Comparison of ENCODE assay signal across 11 cellular contexts in the genomic region with DNA sequence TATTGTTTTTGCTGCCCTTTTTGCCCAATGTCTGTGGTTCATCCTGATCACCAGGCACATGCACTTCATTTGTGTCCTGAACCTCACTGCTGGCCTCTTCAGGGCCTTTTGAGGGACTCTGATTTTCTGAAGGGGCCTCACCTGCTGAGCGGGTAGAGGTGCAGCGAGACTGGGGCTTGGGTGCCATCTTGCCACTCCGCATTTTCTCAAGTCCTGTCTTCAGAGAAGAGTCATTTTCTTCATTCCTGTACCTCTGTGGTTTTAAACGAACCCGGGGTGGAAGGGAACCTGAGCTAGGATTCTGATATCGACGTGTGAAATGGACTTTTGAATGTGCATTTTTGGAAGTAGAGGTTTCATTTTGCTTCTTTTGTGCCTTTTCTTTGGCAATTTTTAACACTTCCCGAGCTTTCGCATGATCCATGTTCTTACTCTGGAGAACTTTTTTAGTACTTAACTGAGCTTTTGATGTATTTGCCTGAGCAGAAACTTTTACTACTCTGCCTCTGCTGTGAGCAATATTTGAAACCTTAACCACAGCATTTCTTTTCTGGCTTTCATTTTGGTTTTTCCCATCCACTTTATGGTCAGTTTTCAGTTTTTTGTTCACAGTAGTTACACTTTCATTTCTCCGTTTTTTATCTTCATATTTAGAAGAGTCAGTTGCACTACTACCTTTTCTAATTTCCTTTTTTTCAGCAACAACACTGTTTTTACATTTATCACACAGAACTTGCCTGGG. TPM values are rescaled to one million over a fixed set of nuclear protein-coding genes. Genes with fewer than 3 reads are reported as not detected.
DNase-seq lines count a peak whose midpoint lies in the region; ATAC-seq and TF ChIP-seq lines count a peak whose summit lies in the region.
"Had no signal": no experiment of that assay in that cellular context is flagged by ENCODE, and none has a peak within 500 bp of the region (broad histone marks: within the 10 kb centered on the region; RNA-seq: fewer than 3 reads in every experiment).

No MANE protein-coding gene starts in this region.

- H3K36me3 Mint-ChIP-seq in T-helper 2 cell treated with Interferon-gamma antibody and Interleukin-4, amounts not matched to agents 5 μg/mL and 100 μg/mL, for 36 hours (ENCODE audit: low read depth), result peaks cover 35% of the 10 kb centered on the region
- peaks cover 40% of the 10 kb centered on the region for H3K36me3 Mint-ChIP-seq in endodermal cell (ENCODE audit: low read depth)

- peaks cover 28% of the 10 kb centered on the region for H3K4me1 Mint-ChIP-seq in T-helper 2 cell treated with Interferon-gamma antibody and Interleukin-4, amounts not matched to agents 5 μg/mL and 100 μg/mL, for 36 hours (ENCODE audit: low read depth)
- peaks cover 5% of the 10 kb centered on the region for H3K4me1 Mint-ChIP-seq in endodermal cell

- peak overlapping the region; percentile 87 for H3K27ac Mint-ChIP-seq in T-helper 2 cell treated with Interferon-gamma antibody and Interleukin-4, amounts not matched to agents 5 μg/mL and 100 μg/mL, for 36 hours
- H3K27ac Mint-ChIP-seq in endodermal cell, result no peak overlapping the region
- H3K27ac Mint-ChIP-seq: activated CD4-positive, alpha-beta T cell treated with anti-CD3 and anti-CD28 coated beads, Interleukin-2, amount 10 ng/mL, durations not matched to agents 7 days and 5 days had no signal

- H3K27ac ChIP-seq in endodermal cell (ENCODE audit: low read depth, low read length) (peak overlapping the region; percentile 62), sigmoid colon (no peak overlapping the region)
- H3K27ac ChIP-seq: A549 had no signal

- H3K27me3 ChIP-seq in endodermal cell (ENCODE audit: control insufficient read depth, insufficient read depth, low read length, poor library complexity, severe bottlenecking), result no peaks in the 10 kb centered on the region
- H3K27me3 ChIP-seq in sigmoid colon, result no peaks in the 10 kb centered on the region

- no peak for TF ChIP-seq POLR2A in sigmoid colon (IDR thresholded peaks at IDR 0.05)

- H3K9me3 Mint-ChIP-seq in T-helper 2 cell treated with Interferon-gamma antibody and Interleukin-4, amounts not matched to agents 5 μg/mL and 100 μg/mL, for 36 hours, result no peaks in the 10 kb centered on the region
- H3K9me3 Mint-ChIP-seq in endodermal cell, result no peaks in the 10 kb centered on the region
- H3K9me3 Mint-ChIP-seq: activated CD4-positive, alpha-beta T cell treated with anti-CD3 and anti-CD28 coated beads, Interleukin-2, amount 10 ng/mL, durations not matched to agents 7 days and 5 days had no signal

- ATAC-seq in GM21381 (IDR thresholded peaks at IDR 0.05; ENCODE audit: unreplicated experiment), result peak; percentile 77
- peak; percentile 59 for ATAC-seq in HG03135 (IDR thresholded peaks at IDR 0.05; ENCODE audit: unreplicated experiment)
- ATAC-seq in SK-N-SH treated with all-trans-retinoic acid at 6 μM for 48 hours, result no peak
- ATAC-seq: A549 had no signal

- H3K9ac ChIP-seq in endodermal cell (ENCODE audit: extremely low read depth, low read length, poor library complexity, severe bottlenecking), result no peak overlapping the region

- H3K4me3 ChIP-seq in endodermal cell (ENCODE audit: low read length), result no peak overlapping the region
- no peak overlapping the region for H3K4me3 ChIP-seq in sigmoid colon
- H3K4me3 ChIP-seq: A549 had no signal

- no peaks in the 10 kb centered on the region for H3K27me3 Mint-ChIP-seq in T-helper 2 cell treated with Interferon-gamma antibody and Interleukin-4, amounts not matched to agents 5 μg/mL and 100 μg/mL, for 36 hours (ENCODE audit: low read depth)
- no peaks in the 10 kb centered on the region for H3K27me3 Mint-ChIP-seq in endodermal cell (ENCODE audit: insufficient read depth)
- H3K27me3 Mint-ChIP-seq: activated CD4-positive, alpha-beta T cell treated with anti-CD3 and anti-CD28 coated beads, Interleukin-2, amount 10 ng/mL, durations not matched to agents 7 days and 5 days had no signal

- TF ChIP-seq CTCF in endodermal cell (conservative IDR thresholded peaks at IDR 0.05), result no peak
- TF ChIP-seq CTCF in sigmoid colon (IDR thresholded peaks at IDR 0.05), result no peak

- H3K9me3 ChIP-seq in endodermal cell (ENCODE audit: control insufficient read depth, low read length), result no peaks in the 10 kb centered on the region
- H3K9me3 ChIP-seq in sigmoid colon, result no peaks in the 10 kb centered on the region
- H3K9me3 ChIP-seq: A549 had no signal

- TF ChIP-seq EP300 in sigmoid colon (IDR thresholded peaks at IDR 0.05), result no peak

- H3K4me3 Mint-ChIP-seq in T-helper 2 cell treated with Interferon-gamma antibody and Interleukin-4, amounts not matched to agents 5 μg/mL and 100 μg/mL, for 36 hours, result peak overlapping the region; percentile 76
- no peak overlapping the region for H3K4me3 Mint-ChIP-seq in endodermal cell

- H3K36me3 ChIP-seq in endodermal cell (ENCODE audit: control insufficient read depth, insufficient read depth, low read length) (peaks cover 57% of the 10 kb centered on the region), sigmoid colon (peaks cover 0 to 20% (median 16%) of the 10 kb centered on the region in 4 donors)

- no peaks in the 10 kb centered on the region for H3K4me1 ChIP-seq in endodermal cell (ENCODE audit: control insufficient read depth, insufficient read depth, low read length)
- H3K4me1 ChIP-seq in sigmoid colon, result peaks cover 0 to 9% (median 8%) of the 10 kb centered on the region in 4 donors
- H3K4me1 ChIP-seq: A549 had no signal

- 94 to 99% methylated on average over 10 of the region's 10 CpGs for WGBS in endodermal cell (ENCODE audit: insufficient coverage in 1 of 2, insufficient read length in 1 of 2), 2 experiments
- 86 to 95% methylated on average over 10 of the region's 10 CpGs for WGBS in sigmoid colon, 2 donors

- no peak for DNase-seq in T-helper 2 cell treated with Interferon-gamma antibody and Interleukin-4, amounts not matched to agents 5 μg/mL and 100 μg/mL, for 36 hours (ENCODE audit: low spot score)
- DNase-seq in T-helper 2 cell, result no peak
- no peak for DNase-seq in endodermal cell
- no peak for DNase-seq in NCI-H82 (lab: John Stamatoyannopoulos, UW)
- DNase-seq in sigmoid colon, result no peak
- DNase-seq: activated CD4-positive, alpha-beta T cell treated with anti-CD3 and anti-CD28 coated beads, Interleukin-2, amount 10 ng/mL, durations not matched to agents 7 days and 5 days; GF-D8 had no signal

- intact Hi-C loops in sigmoid colon (cut with DNase I), result no loop called here

TF ChIP-seq in SK-N-SH treated with all-trans-retinoic acid at 6 μM for 48 hours, 23 proteins besides CTCF, POLR2A, EP300 and RAD21 (continues in another document):
- TF ChIP-seq ISL1 (CRISPR knock-in tag; IDR thresholded peaks at IDR 0.05) (no peak), ZFP30 (CRISPR knock-in tag; IDR thresholded peaks at IDR 0.05) (no peak), ZNF565 (CRISPR knock-in tag; conservative IDR thresholded peaks at IDR 0.05; ENCODE audit: low read depth) (no peak), ZNF70 (CRISPR knock-in tag; IDR thresholded peaks at IDR 0.05) (no peak), BACH2 (CRISPR knock-in tag; IDR thresholded peaks at IDR 0.05; ENCODE audit: borderline replicate concordance) (no peak), PPARA (CRISPR knock-in tag; IDR thresholded peaks at IDR 0.05; ENCODE audit: borderline replicate concordance) (no peak), SNAI2 (CRISPR knock-in tag; IDR thresholded peaks at IDR 0.05) (no peak), RARB (CRISPR knock-in tag; IDR thresholded peaks at IDR 0.05) (no peak), ESRRG (CRISPR knock-in tag; IDR thresholded peaks at IDR 0.05) (no peak), ARNTL (CRISPR knock-in tag; IDR thresholded peaks at IDR 0.05; ENCODE audit: borderline replicate concordance, low read depth) (no peak)
- TF ChIP-seq, protein P1, sequence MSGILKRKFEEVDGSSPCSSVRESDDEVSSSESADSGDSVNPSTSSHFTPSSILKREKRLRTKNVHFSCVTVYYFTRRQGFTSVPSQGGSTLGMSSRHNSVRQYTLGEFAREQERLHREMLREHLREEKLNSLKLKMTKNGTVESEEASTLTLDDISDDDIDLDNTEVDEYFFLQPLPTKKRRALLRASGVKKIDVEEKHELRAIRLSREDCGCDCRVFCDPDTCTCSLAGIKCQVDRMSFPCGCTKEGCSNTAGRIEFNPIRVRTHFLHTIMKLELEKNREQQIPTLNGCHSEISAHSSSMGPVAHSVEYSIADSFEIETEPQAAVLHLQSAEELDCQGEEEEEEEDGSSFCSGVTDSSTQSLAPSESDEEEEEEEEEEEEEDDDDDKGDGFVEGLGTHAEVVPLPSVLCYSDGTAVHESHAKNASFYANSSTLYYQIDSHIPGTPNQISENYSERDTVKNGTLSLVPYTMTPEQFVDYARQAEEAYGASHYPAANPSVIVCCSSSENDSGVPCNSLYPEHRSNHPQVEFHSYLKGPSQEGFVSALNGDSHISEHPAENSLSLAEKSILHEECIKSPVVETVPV (CRISPR knock-in tag; IDR thresholded peaks at IDR 0.05), result no peak
- TF ChIP-seq, protein P2, sequence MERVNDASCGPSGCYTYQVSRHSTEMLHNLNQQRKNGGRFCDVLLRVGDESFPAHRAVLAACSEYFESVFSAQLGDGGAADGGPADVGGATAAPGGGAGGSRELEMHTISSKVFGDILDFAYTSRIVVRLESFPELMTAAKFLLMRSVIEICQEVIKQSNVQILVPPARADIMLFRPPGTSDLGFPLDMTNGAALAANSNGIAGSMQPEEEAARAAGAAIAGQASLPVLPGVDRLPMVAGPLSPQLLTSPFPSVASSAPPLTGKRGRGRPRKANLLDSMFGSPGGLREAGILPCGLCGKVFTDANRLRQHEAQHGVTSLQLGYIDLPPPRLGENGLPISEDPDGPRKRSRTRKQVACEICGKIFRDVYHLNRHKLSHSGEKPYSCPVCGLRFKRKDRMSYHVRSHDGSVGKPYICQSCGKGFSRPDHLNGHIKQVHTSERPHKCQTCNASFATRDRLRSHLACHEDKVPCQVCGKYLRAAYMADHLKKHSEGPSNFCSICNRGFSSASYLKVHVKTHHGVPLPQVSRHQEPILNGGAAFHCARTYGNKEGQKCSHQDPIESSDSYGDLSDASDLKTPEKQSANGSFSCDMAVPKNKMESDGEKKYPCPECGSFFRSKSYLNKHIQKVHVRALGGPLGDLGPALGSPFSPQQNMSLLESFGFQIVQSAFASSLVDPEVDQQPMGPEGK (CRISPR knock-in tag; IDR thresholded peaks at IDR 0.05; ENCODE audit: borderline replicate concordance), result no peak

RNA-seq across cellular contexts. Expression of gene PWWP2A, which starts 26.1 kb away (rescaled TPM):
- total RNA-seq in endodermal cell (10 to 100 TPM; 51.0 to 52.6 TPM), sigmoid colon (10 to 100 TPM; 24.8 to 33.2 (median 29.1) TPM)
- polyA plus RNA-seq in endodermal cell (2013, experiment 1 of 2), result 26.9 TPM
- polyA plus RNA-seq in endodermal cell (2013, experiment 2 of 2), result 29.1 TPM
- 10 to 100 TPM in 1 of 3 donors, 1 to 10 TPM in 2; 9.0 to 12.2 (median 9.7) TPM for polyA plus RNA-seq in sigmoid colon
